26 cellular contexts compared by ENCODE assay signal in the genomic region with DNA sequence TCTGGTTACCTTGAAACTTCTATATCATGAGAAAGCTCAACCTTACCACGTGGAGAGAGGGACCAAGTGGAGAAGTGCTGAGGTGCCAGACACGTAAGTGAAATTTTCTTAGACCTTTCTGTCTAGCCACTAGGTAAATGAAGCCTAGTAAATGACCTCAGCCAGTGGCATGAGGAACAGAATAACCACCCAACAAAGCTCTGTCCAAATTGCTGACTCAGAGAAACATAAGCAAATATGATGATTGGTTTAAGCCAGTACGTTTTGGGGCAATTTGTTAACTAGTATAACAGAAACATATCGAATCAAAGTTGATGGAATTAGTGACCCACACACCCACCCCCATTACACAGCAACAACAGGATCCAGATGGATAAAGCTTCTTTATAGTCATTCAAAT.
"Had no signal": no experiment of that assay in that cellular context is flagged by ENCODE, and none has a peak within 500 bp of the region (broad histone marks: within the 10 kb centered on the region; RNA-seq: fewer than 3 reads in every experiment).

No MANE protein-coding gene starts in this region.

- ATAC-seq: activated CD4-positive, CD25-positive, alpha-beta regulatory T cell treated with anti-CD3 and anti-CD28 coated beads, Interleukin-2, amount 50 U/mL, for 24 hours; esophagus mucosa; gastrocnemius medialis; naive thymus-derived CD4-positive, alpha-beta T cell; pancreas; psoas muscle had no signal

- H3K4me1 ChIP-seq: adrenal gland, ascending aorta, transverse colon had no signal

- H3K36me3 ChIP-seq: adrenal gland, gastrocnemius medialis, pancreas, right atrium auricular region, transverse colon had no signal

- FAIRE-seq: islet of Langerhans, pancreas had no signal

- H3K27ac ChIP-seq: adrenal gland, ascending aorta, gastrocnemius medialis, pancreas, psoas muscle, right atrium auricular region, transverse colon had no signal

- DNase-seq: activated CD4-positive, alpha-beta T cell treated with anti-CD3 and anti-CD28 coated beads for 48 hours; activated CD4-positive, alpha-beta T cell treated with anti-CD3 and anti-CD28 coated beads, Interleukin-2, amount 50 U/mL, for 48 hours; activated CD8-positive, alpha-beta memory T cell treated with anti-CD3 and anti-CD28 coated beads for 24 hours; activated effector memory CD4-positive, alpha-beta T cell treated with Interleukin-2 at 50 U/mL for 16 hours; activated naive CD4-positive, alpha-beta T cell treated with anti-CD3 and anti-CD28 coated beads for 36 hours; activated naive CD8-positive, alpha-beta T cell treated with anti-CD3 and anti-CD28 coated beads for 36 hours; adrenal gland; central memory CD4-positive, alpha-beta T cell; endodermal cell; gastrocnemius medialis; glutamatergic neuron; mammary epithelial cell; midbrain; naive thymus-derived CD4-positive, alpha-beta T cell; pancreas; psoas muscle; stimulated activated CD4-positive, alpha-beta T cell treated with anti-CD3 and anti-CD28 coated beads, Interleukin-15, amount 100 ng/mL, for 24 hours; stimulated activated CD4-positive, alpha-beta T cell treated with anti-CD3 and anti-CD28 coated beads, Interleukin-2, amount 100 ng/mL, for 24 hours; stimulated activated naive CD4-positive, alpha-beta T cell; T-helper 1 cell; transverse colon had no signal

- H3K4me3 ChIP-seq: adrenal gland, ascending aorta, gastrocnemius medialis, pancreas, psoas muscle, right atrium auricular region, transverse colon had no signal

- H3K27me3 ChIP-seq: adrenal gland, ascending aorta, pancreas, right atrium auricular region, transverse colon had no signal

- H3K9me3 ChIP-seq: adrenal gland, gastrocnemius medialis, pancreas had no signal
